ENCODE assay signal across 9 cellular contexts in genomic region chr9:104922748-104923147, GRCh38. TPM values are rescaled to one million over a fixed set of nuclear protein-coding genes. Genes with fewer than 3 reads are reported as not detected.
DNase-seq lines count a peak whose midpoint lies in the region; ATAC-seq, FAIRE-seq and TF ChIP-seq lines count a peak whose summit lies in the region.
"Not testable (repeated sequence)": the region's sequence is repeated elsewhere in the genome, so short reads cannot be mapped to it uniquely, and the experiment has no call there.
"Had no signal": no experiment of that assay in that cellular context is flagged by ENCODE, and none has a peak within 500 bp of the region (broad histone marks: within the 10 kb centered on the region; RNA-seq: fewer than 3 reads in every experiment).

No MANE protein-coding gene starts in this region.

- not testable (repeated sequence) for H3K27me3 Mint-ChIP-seq in activated B cell treated with CpG ODN at 0.5 μM for 24 hours; chondrocyte (ENCODE audit: low read depth); naive B cell

- intact Hi-C loops in activated B cell treated with CpG ODN at 0.5 μM for 24 hours (cut with micrococcal nuclease); HepG2 (cut with micrococcal nuclease; ENCODE audit: unreplicated experiment): not testable (repeated sequence)
- intact Hi-C loops in uterus (cut with DNase I; ENCODE audit: low total_unique reads): loop anchor here (10.0 kb wide), 1 partner anchor 52 kb away; no protein-coding TSS in a partner anchor

- H3K9me2 ChIP-seq in Karpas-422 (replicated peaks; ENCODE audit: insufficient read depth, low read length): not testable (repeated sequence)

- not testable (repeated sequence) for H3K9me3 ChIP-seq in BLaER1 treated with 17β-estradiol and CSF1 and Interleukin-3, amounts not matched to agents 10 nM and 100 nM (replicated peaks in 1 of 11); Karpas-422 (ENCODE audit: low read length); HepG2 (ENCODE audit: low read length); smooth muscle cell (replicated peaks; ENCODE audit: low read depth); uterus

- H3K79me2 ChIP-seq in Karpas-422 (ENCODE audit: low read length): not testable (repeated sequence)
- H3K79me2 ChIP-seq in HepG2 (ENCODE audit: insufficient read depth, low read length): peaks cover 100% of the 10 kb centered on the region
- peaks cover 55% of the 10 kb centered on the region for H3K79me2 ChIP-seq in smooth muscle cell (ENCODE audit: low read depth)

- not testable (repeated sequence) for H3K36me3 Mint-ChIP-seq in activated B cell treated with CpG ODN at 0.5 μM for 24 hours (ENCODE audit: low read depth); chondrocyte (ENCODE audit: low read depth); naive B cell

- peaks cover 44 to 100% (median 90%) of the 10 kb centered on the region in 11 experiments for H4K20me1 ChIP-seq in BLaER1 treated with 17β-estradiol and CSF1 and Interleukin-3, amounts not matched to agents 10 nM and 100 nM
- not testable (repeated sequence) for H4K20me1 ChIP-seq in Karpas-422 (ENCODE audit: insufficient read depth, low read depth, low read length); HepG2 (ENCODE audit: insufficient read depth, low read length)
- peaks cover 66% of the 10 kb centered on the region for H4K20me1 ChIP-seq in smooth muscle cell (ENCODE audit: low read depth)

- not testable (repeated sequence) for ATAC-seq in activated B cell treated with CpG ODN at 0.5 μM for 24 hours (ENCODE audit: low read depth); HepG2; naive B cell (ENCODE audit: low read depth in 2 of 2)

- peak overlapping the region; percentile 17 to 100 (median 98); a peak in 21 of 22 replicates for H3K27ac ChIP-seq in BLaER1 treated with 17β-estradiol and CSF1 and Interleukin-3, amounts not matched to agents 10 nM and 100 nM
- peak overlapping the region; percentile 94 for H3K27ac ChIP-seq in Karpas-422 (ENCODE audit: low read length)
- peak overlapping the region; percentile 3 for H3K27ac ChIP-seq in HepG2 (ENCODE audit: extremely low read length, insufficient read depth, low read length)
- peak overlapping the region; percentile 10 for H3K27ac ChIP-seq in smooth muscle cell (ENCODE audit: low read depth)
- peak overlapping the region; percentile 19 to 40 for H3K27ac ChIP-seq in uterus

- TF ChIP-seq RAD21 in HepG2 (CRISPR knock-in tag; IDR thresholded peaks at IDR 0.05): not testable (repeated sequence)

- TF ChIP-seq POLR2A in HepG2 (IDR thresholded peaks at IDR 0.05; ENCODE audit: insufficient read depth in 1 of 2, low read depth in 2 of 2, low read length in 2 of 2); uterus (IDR thresholded peaks at IDR 0.05): not testable (repeated sequence)

- peaks cover 60 to 80% (median 73%) of the 10 kb centered on the region in 10 experiments for H3K4me1 ChIP-seq in BLaER1 treated with 17β-estradiol and CSF1 and Interleukin-3, amounts not matched to agents 10 nM and 100 nM
- H3K4me1 ChIP-seq in Karpas-422 (ENCODE audit: low read length) (peaks cover 83% of the 10 kb centered on the region), HepG2 (ENCODE audit: insufficient read depth, low read length) (peaks cover 79% of the 10 kb centered on the region), smooth muscle cell (ENCODE audit: low read depth) (peaks cover 10% of the 10 kb centered on the region)
- H3K4me1 ChIP-seq in uterus: not testable (repeated sequence)

- peaks cover 21 to 95% (median 57%) of the 10 kb centered on the region in 11 experiments; a peak in 20 of 22 replicates for H3K36me3 ChIP-seq in BLaER1 treated with 17β-estradiol and CSF1 and Interleukin-3, amounts not matched to agents 10 nM and 100 nM
- H3K36me3 ChIP-seq in Karpas-422 (ENCODE audit: insufficient read depth, low read length); HepG2 (replicated peaks in 1 of 2; ENCODE audit: control insufficient read depth in 1 of 2, insufficient read depth in 2 of 2, low read length in 2 of 2); smooth muscle cell (ENCODE audit: low read depth); uterus: not testable (repeated sequence)

- H3K27ac Mint-ChIP-seq in activated B cell treated with CpG ODN at 0.5 μM for 24 hours: not testable (repeated sequence)
- H3K27ac Mint-ChIP-seq in chondrocyte (ENCODE audit: unreplicated experiment) (peak overlapping the region; percentile 74), naive B cell (peak overlapping the region in 4 of 6 donors; percentile 36 to 82 (median 63))

- not testable (repeated sequence) for FAIRE-seq in HepG2 (lab: Jason Lieb, UNC)

- TF ChIP-seq EP300 in HepG2 (IDR thresholded peaks at IDR 0.05; ENCODE audit: low read depth in 2 of 2, low read length in 2 of 2); HepG2 (CRISPR knock-in tag; IDR thresholded peaks at IDR 0.05; ENCODE audit: borderline replicate concordance): not testable (repeated sequence)

- H3K9ac ChIP-seq in BLaER1 treated with 17β-estradiol and CSF1 and Interleukin-3, amounts not matched to agents 10 nM and 100 nM: peak overlapping the region in 10 of 11 experiments; percentile 94 to 100 (median 100); a peak in 16 of 22 replicates
- H3K9ac ChIP-seq in Karpas-422 (ENCODE audit: low read length); HepG2 (ENCODE audit: insufficient read depth, low read depth, low read length); smooth muscle cell (ENCODE audit: low read depth): not testable (repeated sequence)

- peak overlapping the region in 6 of 10 experiments; percentile 19 to 99 (median 94); a peak in 11 of 20 replicates for H3K4me3 ChIP-seq in BLaER1 treated with 17β-estradiol and CSF1 and Interleukin-3, amounts not matched to agents 10 nM and 100 nM
- not testable (repeated sequence) for H3K4me3 ChIP-seq in Karpas-422 (ENCODE audit: low read length); HepG2 (replicated peaks in 1 of 3; ENCODE audit: insufficient read depth in 1 of 3, low read depth in 2 of 3, low read length in 3 of 3); smooth muscle cell; uterus

- CTCF ChIA-PET in activated B cell treated with CpG ODN at 0.5 μM for 24 hours (lab: Charles Lee): interaction anchor here (1.1 to 1.2 kb wide), 4 partner anchors 14 to 142 kb away, joined by 3 to 5 read pairs (median 4); no protein-coding TSS in a partner anchor
- CTCF ChIA-PET in HepG2 (lab: Yijun Ruan, JAX; ENCODE audit: low intra/inter-chr PET ratio, low total read pairs): not testable (repeated sequence)

- not testable (repeated sequence) for DNase-seq in Karpas-422; activated B cell treated with CpG ODN at 0.5 μM for 24 hours; chondrocyte (ENCODE audit: low spot score); HepG2 (ENCODE audit: low spot score); naive B cell; smooth muscle cell (lab: John Stamatoyannopoulos, UW; ENCODE audit: unreplicated experiment); uterus

- not testable (repeated sequence) for H3K27me3 ChIP-seq in BLaER1 treated with 17β-estradiol and CSF1 and Interleukin-3, amounts not matched to agents 10 nM and 100 nM; Karpas-422 (ENCODE audit: low read length); HepG2 (ENCODE audit: control insufficient read depth in 1 of 2, insufficient read depth in 2 of 2, low read length in 2 of 2); smooth muscle cell (ENCODE audit: low read depth); uterus

- H3K4me1 Mint-ChIP-seq in activated B cell treated with CpG ODN at 0.5 μM for 24 hours: peaks cover 84% of the 10 kb centered on the region
- H3K4me1 Mint-ChIP-seq in chondrocyte (ENCODE audit: low read depth): peaks cover 59% of the 10 kb centered on the region
- H3K4me1 Mint-ChIP-seq in naive B cell: peaks cover 43 to 74% (median 56%) of the 10 kb centered on the region in 3 donors

- WGBS in HepG2 (ENCODE audit: low lambda C conversion rate): 93% methylated on average over 7 of the region's 7 CpGs
- 97% methylated on average over 7 of the region's 7 CpGs for WGBS in smooth muscle cell (ENCODE audit: low lambda C conversion rate)

- not testable (repeated sequence) for H2AFZ ChIP-seq in Karpas-422 (ENCODE audit: low read length); HepG2 (ENCODE audit: low read length); smooth muscle cell (ENCODE audit: low read depth)

- peak overlapping the region; percentile 52 for H3K4me3 Mint-ChIP-seq in activated B cell treated with CpG ODN at 0.5 μM for 24 hours
- not testable (repeated sequence) for H3K4me3 Mint-ChIP-seq in chondrocyte (ENCODE audit: unreplicated experiment)
- H3K4me3 Mint-ChIP-seq in naive B cell: peak overlapping the region in 6 of 8 donors; percentile 53 to 98 (median 78)

- H3K4me2 ChIP-seq in BLaER1 treated with 17β-estradiol and CSF1 and Interleukin-3, amounts not matched to agents 10 nM and 100 nM: peak overlapping the region; percentile 82 to 100 (median 93)
- H3K4me2 ChIP-seq in Karpas-422 (ENCODE audit: low read depth, low read length, poor library complexity, severe bottlenecking) (peak overlapping the region; percentile 58), HepG2 (ENCODE audit: low read depth, low read length) (peak overlapping the region; percentile 90)
- H3K4me2 ChIP-seq in smooth muscle cell: not testable (repeated sequence)

- not testable (repeated sequence) for TF ChIP-seq CTCF in activated B cell treated with CpG ODN at 0.5 μM for 24 hours (IDR thresholded peaks at IDR 0.05); chondrocyte (IDR thresholded peaks at IDR 0.05); HepG2 (CRISPR knock-in tag; IDR thresholded peaks at IDR 0.05); smooth muscle cell (IDR thresholded peaks at IDR 0.05; ENCODE audit: borderline replicate concordance, insufficient read depth, poor library complexity, severe bottlenecking); uterus (IDR thresholded peaks at IDR 0.05)

- BruUV-seq in HepG2 (replicated peaks; lab: Mats Ljungman, UMichigan): not testable (repeated sequence)

- not testable (repeated sequence) for H3K9me3 Mint-ChIP-seq in activated B cell treated with CpG ODN at 0.5 μM for 24 hours; chondrocyte (ENCODE audit: low read depth); naive B cell

- POLR2A ChIA-PET in activated B cell treated with CpG ODN at 0.5 μM for 24 hours (lab: Charles Lee): not testable (repeated sequence)
- POLR2A ChIA-PET in HepG2 (lab: Yijun Ruan, JAX): interaction anchor here (1.1 to 1.3 kb wide), 3 partner anchors 21 to 59 kb away, joined by 3 read pairs; no protein-coding TSS in a partner anchor

- in situ Hi-C loops in HepG2 (cut with HindIII; ENCODE audit: extremely low pct_ligation_motif_present, low pct_unique_long_range_greater_than_20kb): loop anchor here (10.0 kb wide), 2 partner anchors 142 to 232 kb away; no protein-coding TSS in a partner anchor

- not testable (repeated sequence) for H3F3A ChIP-seq in smooth muscle cell (ENCODE audit: low read depth)

RNA-seq across cellular contexts. Expression of gene ABCA1, which starts 5.2 kb away (rescaled TPM):
- 2.6 and 4.7 TPM in 2 replicates for total RNA-seq in Karpas-422 (2014; rRNA removed; shearing (Covaris generic); ENCODE audit: low replicate concordance)
- total RNA-seq in activated B cell treated with CpG ODN at 0.5 μM for 24 hours (1.7 and 2.3 TPM in 2 replicates), chondrocyte (22.4 to 26.6 TPM (median 25.1 TPM) in 3 replicates), HepG2 (2016; rRNA removed; fragmentation: Illumina TruSeq; extraction: Trizol) (40.0 and 63.8 TPM in 2 replicates), smooth muscle cell (29.6 and 29.8 TPM in 2 replicates), uterus (10 to 100 TPM; 13.8 to 43.3 (median 25.9) TPM)
- total RNA-seq in HepG2 (2016; cell fraction: cytosol; rRNA removed; fragmentation: Illumina TruSeq; extraction: Trizol; ENCODE audit: low read depth): 8.1 and 10.0 TPM in 2 replicates
- total RNA-seq in HepG2 (2016; cell fraction: insoluble cytoplasmic fraction; rRNA removed; fragmentation: Illumina TruSeq; extraction: Trizol): 36.2 and 63.5 TPM in 2 replicates
- total RNA-seq in HepG2 (2016; cell fraction: membrane; rRNA removed; fragmentation: Illumina TruSeq; extraction: Trizol): 10.8 and 13.5 TPM in 2 replicates
- total RNA-seq in HepG2 (2016; cell fraction: nucleus; rRNA removed; fragmentation: Illumina TruSeq; extraction: Trizol): 111 and 125 TPM in 2 replicates
- polyA plus RNA-seq in HepG2 (2011; rRNA removed) (26.8 and 30.0 TPM in 2 replicates), naive B cell (ENCODE audit: low read depth in 6 of 6) (1 to 10 TPM; 3.0 to 8.4 (median 7.1) TPM), smooth muscle cell (2.8 and 2.9 TPM in 2 replicates)
- 23.6 and 27.4 TPM in 2 replicates for polyA plus RNA-seq in HepG2 (2011; cell fraction: cytosol; rRNA removed)
- polyA plus RNA-seq in HepG2 (2011; cell fraction: nucleus; rRNA removed): 74.2 and 77.9 TPM in 2 replicates
- polyA plus RNA-seq in HepG2 (2012): 16.8 and 28.4 TPM in 2 replicates
- polyA plus RNA-seq in HepG2 (2016; cell fraction: cytosol; fragmentation: Illumina TruSeq; extraction: Trizol; ENCODE audit: low read depth): 1.1 TPM in 2 replicates
- 13.1 and 13.8 TPM in 2 replicates for polyA plus RNA-seq in HepG2 (2016; cell fraction: insoluble cytoplasmic fraction; fragmentation: Illumina TruSeq; extraction: Trizol; ENCODE audit: low read depth)
- polyA plus RNA-seq in HepG2 (2016; cell fraction: membrane; fragmentation: Illumina TruSeq; extraction: Trizol; ENCODE audit: low read depth): 2.0 and 2.5 TPM in 2 replicates
- 64.5 and 67.0 TPM in 2 replicates for polyA plus RNA-seq in HepG2 (2016; cell fraction: nucleus; fragmentation: Illumina TruSeq; extraction: Trizol; ENCODE audit: insufficient read depth, low read depth)
- 0.51 and 497 TPM in 2 replicates for polyA minus RNA-seq in HepG2 (2011; rRNA and poly(A)+ RNA removed; ENCODE audit: low replicate concordance)
- 94.8 and 127 TPM in 2 replicates for polyA minus RNA-seq in HepG2 (2011; cell fraction: cytosol; rRNA and poly(A)+ RNA removed)
- polyA minus RNA-seq in HepG2 (2011; cell fraction: nucleus; rRNA and poly(A)+ RNA removed): 220 and 287 TPM in 2 replicates
- polyA plus RNA-seq: CD8-positive, alpha-beta memory T cell had no signal

Comparison
In these comparisons a context has a peak if more than half of its experiments do, and no peak if none do; other contexts are left out.
1. H3K27ac ChIP-seq: peak in every context shown above with its lines; median percentile 98 in BLaER1 treated with 17β-estradiol and CSF1 and Interleukin-3, amounts not matched to agents 10 nM and 100 nM; 94 in Karpas-422; 30 in uterus; 10 in smooth muscle cell; 3 in HepG2.